30 cellular contexts compared by ENCODE assay signal in the genomic region with DNA sequence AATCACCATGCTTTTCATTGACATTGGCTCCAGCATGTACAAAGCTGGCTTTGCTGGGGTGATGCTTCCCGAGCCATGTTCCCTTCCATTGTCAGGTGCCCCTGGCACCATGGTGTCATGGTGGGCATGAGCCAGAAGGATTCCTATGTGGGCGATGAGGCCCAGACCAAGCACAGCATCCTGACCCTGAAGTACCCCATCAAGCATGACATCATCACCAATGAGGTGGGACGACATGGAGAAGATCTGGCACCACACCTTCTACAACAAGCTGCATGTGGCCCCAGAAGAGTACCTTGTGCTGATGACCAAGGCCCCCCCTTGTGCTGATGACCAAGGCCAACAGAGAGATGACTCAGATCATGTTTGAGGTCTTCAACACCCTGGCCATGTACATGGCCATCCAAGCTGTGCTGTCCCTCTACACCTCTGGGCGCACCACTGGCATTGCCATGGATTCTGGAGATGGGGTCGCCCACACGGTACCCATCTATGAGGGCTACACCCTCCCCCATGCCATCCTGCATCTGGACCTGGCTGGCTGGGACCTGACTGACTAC. TPM values are rescaled to one million over a fixed set of nuclear protein-coding genes. Genes with fewer than 3 reads are reported as not detected.
DNase-seq lines count a peak whose midpoint lies in the region; ATAC-seq, FAIRE-seq and TF ChIP-seq lines count a peak whose summit lies in the region.
"Had no signal": no experiment of that assay in that cellular context is flagged by ENCODE, and none has a peak within 500 bp of the region (broad histone marks: within the 10 kb centered on the region; RNA-seq: fewer than 3 reads in every experiment).

No MANE protein-coding gene starts in this region.

- WGBS in small intestine, 3 donors: 91% methylated on average over 6 of the region's 6 CpGs

- intact Hi-C loops in Right ventricle myocardium superior (cut with DNase I): no loop called here

- H3K4me3 ChIP-seq in bronchial epithelial cell (ENCODE audit: low read depth, low read length) (no peak overlapping the region), osteoblast (ENCODE audit: insufficient read depth, low read length) (no peak overlapping the region), small intestine (ENCODE audit: low read depth in 1 of 2, low read length in 2 of 2) (no peak overlapping the region)
- H3K4me3 ChIP-seq: BLaER1, GM12878 had no signal

- DNase-seq in HTR-8/SVneo (ENCODE audit: insufficient read length, low spot score): no peak
- no peak for DNase-seq in bronchial epithelial cell (ENCODE audit: low read depth)
- peak; percentile 9 for DNase-seq in osteoblast (ENCODE audit: insufficient read length, low spot score, missing footprints)
- DNase-seq in small intestine: no peak
- no peak for DNase-seq in Right ventricle myocardium superior
- DNase-seq: 8988T; ACHN; BE2C; C1 segment of cervical spinal cord; CD4-positive, alpha-beta memory T cell; CD4-positive, CD25-positive, alpha-beta regulatory T cell; CD8-positive, alpha-beta memory T cell; COR-L47; DMS 273 treated with DMSO at 0.1 percent for 48 hours; DMS153; DMS53; DMS79; DND-41; EL; GDM1 had no signal

- FAIRE-seq in HTR-8/SVneo (lab: Jason Lieb, UNC) (peak; percentile 38), bronchial epithelial cell (lab: Jason Lieb, UNC) (peak; percentile 83), small intestine (lab: Jason Lieb, UNC) (no peak)
- FAIRE-seq: A204.1, GM12878, GM12892, GM18507 had no signal

- TF ChIP-seq CTCF in bronchial epithelial cell (IDR thresholded peaks at IDR 0.05; ENCODE audit: insufficient read depth, low read length, severe bottlenecking): no peak
- no peak for TF ChIP-seq CTCF in osteoblast (IDR thresholded peaks at IDR 0.05; ENCODE audit: extremely low read depth, low read depth, low read length)

- H3K27me3 ChIP-seq in bronchial epithelial cell (ENCODE audit: control insufficient read depth, insufficient read depth, low read length): no peaks in the 10 kb centered on the region
- H3K27me3 ChIP-seq in osteoblast (ENCODE audit: insufficient read depth, low read length): no peaks in the 10 kb centered on the region
- no peaks in the 10 kb centered on the region for H3K27me3 ChIP-seq in small intestine (ENCODE audit: control insufficient read depth in 2 of 2, insufficient read depth in 2 of 2, low read length in 2 of 2)
- H3K27me3 ChIP-seq: BLaER1 had no signal

- no peak overlapping the region for H3K4me2 ChIP-seq in osteoblast (ENCODE audit: insufficient read depth, low read length)
- H3K4me2 ChIP-seq: BLaER1 had no signal

- no peaks in the 10 kb centered on the region for H3K79me2 ChIP-seq in osteoblast (ENCODE audit: insufficient read depth, low read length)

- H3K4me1 ChIP-seq in osteoblast (ENCODE audit: insufficient read depth, low read length): no peaks in the 10 kb centered on the region
- H3K4me1 ChIP-seq in small intestine (ENCODE audit: control insufficient read depth in 2 of 2, insufficient read depth in 1 of 2, low read depth in 1 of 2, low read length in 1 of 2): no peaks in the 10 kb centered on the region
- H3K4me1 ChIP-seq: BE2C, BLaER1 had no signal

- H4K20me1 ChIP-seq in osteoblast (ENCODE audit: insufficient read depth, low read length): no peaks in the 10 kb centered on the region
- H4K20me1 ChIP-seq: BLaER1 had no signal

- H3K9me3 ChIP-seq in osteoblast (ENCODE audit: low read depth, low read length) (peaks cover 3% of the 10 kb centered on the region), small intestine (ENCODE audit: control insufficient read depth, low read depth) (peaks cover 1% of the 10 kb centered on the region)
- H3K9me3 ChIP-seq: BE2C had no signal

- no peak overlapping the region for H2AFZ ChIP-seq in osteoblast (ENCODE audit: low read length)

- ATAC-seq in Right ventricle myocardium superior (ENCODE audit: poor library complexity): no peak
- ATAC-seq: GM12878 had no signal

- no peak overlapping the region for H3K27ac ChIP-seq in osteoblast (ENCODE audit: low read depth, low read length)
- H3K27ac ChIP-seq in small intestine (ENCODE audit: low read depth in 1 of 2, low read length in 1 of 2): no peak overlapping the region
- H3K27ac ChIP-seq: BLaER1 had no signal

- H3K36me3 ChIP-seq in bronchial epithelial cell (ENCODE audit: control insufficient read depth, insufficient read depth, low read length) (no peaks in the 10 kb centered on the region), osteoblast (ENCODE audit: insufficient read depth, low read length) (no peaks in the 10 kb centered on the region), small intestine (ENCODE audit: control insufficient read depth in 2 of 2, insufficient read depth in 2 of 2, low read length in 2 of 2) (no peaks in the 10 kb centered on the region)
- H3K36me3 ChIP-seq: BE2C had no signal

RNA-seq across cellular contexts. Expression of gene RBP2, which starts 17.6 kb away (rescaled TPM):
- not detected in 2 replicates for total RNA-seq in bronchial epithelial cell
- not detected in 2 replicates for total RNA-seq in osteoblast
- polyA plus RNA-seq in small intestine: over 10,000 TPM in 1 of 3 donors, 1,000 to 10,000 TPM in 2; 1,676 to 12,637 (median 5,876) TPM
- not detected for total RNA-seq in Right ventricle myocardium superior
- total RNA-seq: A673; CD4-positive, alpha-beta memory T cell; CD4-positive, CD25-positive, alpha-beta regulatory T cell; CD8-positive, alpha-beta memory T cell; Daoy; G401; GM12878 had no signal
- polyA plus RNA-seq: AG04450; CD14-positive monocyte; CD4-positive, alpha-beta memory T cell; CD4-positive, CD25-positive, alpha-beta regulatory T cell; CD8-positive, alpha-beta memory T cell; GM12878 had no signal

RNA-seq across cellular contexts. Expression of gene RBP1, which starts 45.6 kb away (rescaled TPM):
- total RNA-seq in bronchial epithelial cell: 69.5 and 187 TPM in 2 replicates
- 1.4 and 2.4 TPM in 2 replicates for total RNA-seq in osteoblast
- 10 to 100 TPM; 28.9 to 53.4 (median 29.1) TPM for polyA plus RNA-seq in small intestine
- 27.9 TPM for total RNA-seq in Right ventricle myocardium superior
- total RNA-seq: CD4-positive, alpha-beta memory T cell; CD4-positive, CD25-positive, alpha-beta regulatory T cell; CD8-positive, alpha-beta memory T cell; G401 had no signal
- polyA plus RNA-seq: CD14-positive monocyte; CD4-positive, alpha-beta memory T cell; CD4-positive, CD25-positive, alpha-beta regulatory T cell; CD8-positive, alpha-beta memory T cell had no signal
